12 cellular contexts compared by ENCODE assay signal in the genomic region with DNA sequence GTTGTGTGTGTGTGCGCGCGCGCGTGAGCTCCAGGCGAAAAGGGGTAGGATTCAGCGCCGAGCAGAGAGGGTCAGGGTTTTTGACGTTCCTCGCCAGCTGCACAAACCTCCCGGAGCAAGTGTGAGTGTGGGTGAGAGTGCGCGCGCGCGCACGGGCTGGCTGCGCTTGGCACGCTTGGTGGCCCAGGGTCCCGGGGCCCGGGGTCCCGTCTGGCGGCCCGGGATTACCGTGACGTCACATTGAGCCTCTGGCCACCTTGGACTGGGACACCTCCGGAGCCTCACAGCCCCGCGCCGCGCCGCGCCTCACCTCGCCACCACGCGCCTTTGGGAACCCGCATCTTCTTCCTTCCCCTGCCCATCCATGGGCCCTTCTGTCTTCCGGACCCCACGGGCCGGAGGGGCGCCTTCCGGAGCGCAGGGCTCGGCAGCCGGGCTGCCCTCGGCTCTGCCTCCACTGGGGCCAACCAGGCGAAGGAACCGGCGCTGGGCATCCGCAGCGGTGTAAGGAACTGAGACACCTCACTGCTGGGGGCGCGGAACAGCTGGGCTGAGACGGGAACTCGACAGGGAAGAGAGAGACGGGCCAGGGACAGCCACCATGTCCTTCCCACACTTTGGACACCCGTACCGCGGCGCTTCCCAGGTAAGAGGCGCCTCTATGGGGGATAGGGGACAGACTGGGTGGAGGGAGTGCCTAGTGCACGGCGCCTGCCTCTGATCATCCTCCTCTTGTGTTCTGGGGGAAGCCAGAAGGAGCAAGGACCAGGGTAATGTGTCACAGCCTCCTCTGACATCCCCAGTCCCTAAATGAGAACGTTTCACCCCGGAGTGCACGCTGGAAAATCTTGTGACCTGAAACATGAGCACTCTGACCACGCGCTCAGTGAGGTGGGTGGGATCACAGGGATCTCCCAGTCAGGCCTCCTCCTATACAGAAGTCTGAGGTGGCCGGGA. TPM values are rescaled to one million over a fixed set of nuclear protein-coding genes. Genes with fewer than 3 reads are reported as not detected.
A peak's percentile ranks its signal among the peaks of the same experiment; 100 is the strongest.
DNase-seq lines count a peak whose midpoint lies in the region; ATAC-seq and TF ChIP-seq lines count a peak whose summit lies in the region.
"Had no signal": no experiment of that assay in that cellular context is flagged by ENCODE, and none has a peak within 500 bp of the region (broad histone marks: within the 10 kb centered on the region; RNA-seq: fewer than 3 reads in every experiment).

No MANE protein-coding gene starts in this region.

- no peak for ATAC-seq in GM19467 (IDR thresholded peaks at IDR 0.05; ENCODE audit: unreplicated experiment)
- no peak for ATAC-seq in GM19452 (IDR thresholded peaks at IDR 0.05; ENCODE audit: unreplicated experiment)

- no TSS peak for BruUV-seq in A673 (replicated peaks; lab: Mats Ljungman, UMichigan)

- CTCF ChIA-PET in A673 (lab: Charles Lee): no interaction called here

- intact Hi-C loops in A673 (cut with micrococcal nuclease; ENCODE audit: unreplicated experiment): no loop called here

- POLR2A ChIA-PET in A673 (lab: Charles Lee; ENCODE audit: low non-redundant PET): interaction anchor here (0.6 kb wide), 1 partner anchor 42 kb away, joined by 4 read pairs; no protein-coding TSS in a partner anchor

- H3K9me3 ChIP-seq in A673 (ENCODE audit: low read depth, low read length, poor library complexity, severe bottlenecking): no peaks in the 10 kb centered on the region

- no peaks in the 10 kb centered on the region for H3K36me3 ChIP-seq in A673 (ENCODE audit: insufficient read depth, low read length, poor library complexity, severe bottlenecking)

- H3K36me3 Mint-ChIP-seq in glutamatergic neuron (ENCODE audit: unreplicated experiment): no peaks in the 10 kb centered on the region
- H3K36me3 Mint-ChIP-seq in neural crest cell (ENCODE audit: low read depth): no peaks in the 10 kb centered on the region

- H3K27ac Mint-ChIP-seq in glutamatergic neuron (ENCODE audit: unreplicated experiment) (no peak overlapping the region), neural crest cell (ENCODE audit: unreplicated experiment) (no peak overlapping the region)

- H3K9me3 Mint-ChIP-seq in glutamatergic neuron (ENCODE audit: unreplicated experiment): peaks cover 2% of the 10 kb centered on the region
- no peaks in the 10 kb centered on the region for H3K9me3 Mint-ChIP-seq in neural crest cell

- peak overlapping the region; percentile 23 for H3K4me3 ChIP-seq in A673 (ENCODE audit: low read depth, low read length, poor library complexity, severe bottlenecking)

- H3K4me1 Mint-ChIP-seq in glutamatergic neuron (ENCODE audit: low read depth, unreplicated experiment): peaks cover 4% of the 10 kb centered on the region
- H3K4me1 Mint-ChIP-seq in neural crest cell: peaks cover 9% of the 10 kb centered on the region

- peaks cover 67% of the 10 kb centered on the region for H3K27me3 ChIP-seq in A673 (replicated peaks; ENCODE audit: insufficient read depth, low read depth, low read length, poor library complexity)

- H3K27me3 Mint-ChIP-seq in glutamatergic neuron (ENCODE audit: unreplicated experiment): peaks cover 16% of the 10 kb centered on the region
- peaks cover 96% of the 10 kb centered on the region for H3K27me3 Mint-ChIP-seq in neural crest cell (ENCODE audit: low read depth)

- DNase-seq in A673 (ENCODE audit: low spot score) (peak; percentile 22), NCI-H1105 (lab: John Stamatoyannopoulos, UW) (peak; percentile 71), glutamatergic neuron (peak; percentile 34), neural crest cell (ENCODE audit: low read depth, low spot score) (no peak), COLO668 (lab: John Stamatoyannopoulos, UW; ENCODE audit: unreplicated experiment) (no peak)
- no peak for DNase-seq in activated CD4-positive, alpha-beta T cell treated with anti-CD3 and anti-CD28 coated beads for 48 hours
- DNase-seq: activated CD4-positive, alpha-beta T cell treated with anti-CD3 and anti-CD28 coated beads for 4 hours; activated naive CD4-positive, alpha-beta T cell treated with anti-CD3 and anti-CD28 coated beads, Interleukin-2, amount 50 U/mL, for 16 hours; left cardiac atrium; NCI-H2171 had no signal

- no peak for TF ChIP-seq CTCF in A673 (conservative IDR thresholded peaks at IDR 0.05; ENCODE audit: low read depth, low read length)
- TF ChIP-seq CTCF in glutamatergic neuron (IDR thresholded peaks at IDR 0.05; ENCODE audit: partially characterized antibody, unreplicated experiment): no peak
- no peak for TF ChIP-seq CTCF in neural crest cell (conservative IDR thresholded peaks at IDR 0.05)

- H3K4me3 Mint-ChIP-seq in glutamatergic neuron (ENCODE audit: unreplicated experiment) (peak overlapping the region; percentile 80), neural crest cell (peak overlapping the region; percentile 51)

- H3K27ac ChIP-seq in A673 (ENCODE audit: low read depth, low read length, poor library complexity, severe bottlenecking): no peak overlapping the region

- H3K4me1 ChIP-seq in A673 (ENCODE audit: insufficient read depth, low read length, poor library complexity, severe bottlenecking): no peaks in the 10 kb centered on the region

RNA-seq across cellular contexts. Expression of gene IRX6, which starts 0.8 kb away (rescaled TPM):
- total RNA-seq in A673 (2021) (0.09 TPM in 1 of 2 replicates, not detected in the other), glutamatergic neuron (ENCODE audit: unreplicated experiment) (not detected), neural crest cell (0.09 and 0.14 TPM in 2 replicates)

Comparison
In these comparisons a context has a peak if more than half of its experiments do, and no peak if none do; other contexts are left out.
1. DNase-seq: peak in A673 (single experiment), NCI-H1105 (single experiment) and glutamatergic neuron (single experiment); none in neural crest cell (single experiment), COLO668 (single experiment) and activated CD4-positive, alpha-beta T cell treated with anti-CD3 and anti-CD28 coated beads for 48 hours (single experiment).